ENCODE assay signal across 31 cellular contexts in the genomic region with DNA sequence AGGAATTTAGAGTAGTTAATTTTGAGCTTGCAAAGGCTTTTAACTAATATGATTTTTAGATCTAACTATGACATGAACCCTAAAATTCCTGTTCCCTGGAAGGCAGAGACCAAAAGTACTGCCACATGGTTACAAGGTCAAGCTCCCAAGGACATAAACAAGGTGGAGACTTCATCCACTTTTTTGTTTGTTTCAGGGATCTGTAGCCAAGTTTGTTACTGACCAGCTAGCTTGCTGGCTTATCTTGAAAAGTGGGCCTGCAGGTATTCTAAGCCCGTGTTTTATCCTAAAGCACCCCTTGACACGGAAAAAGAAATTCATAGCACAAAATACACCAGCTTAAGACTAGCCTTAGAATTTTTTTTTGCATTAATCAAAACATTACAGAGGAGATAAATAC.
"Had no signal": no experiment of that assay in that cellular context is flagged by ENCODE, and none has a peak within 500 bp of the region (broad histone marks: within the 10 kb centered on the region; RNA-seq: fewer than 3 reads in every experiment).

No MANE protein-coding gene starts in this region.

- H3K4me3 Mint-ChIP-seq: activated CD4-positive, alpha-beta T cell treated with anti-CD3 and anti-CD28 coated beads, Interleukin-2, amount 10 ng/mL, durations not matched to agents 24 days and 14 days; activated CD8-positive, alpha-beta T cell treated with anti-CD3 and anti-CD28 coated beads for 36 hours; activated naive CD4-positive, alpha-beta T cell treated with anti-CD3 and anti-CD28 coated beads, Interleukin-2, amount 50 U/mL, for 24 hours; T-helper 2 cell treated with Interferon-gamma antibody and Interleukin-4, amounts not matched to agents 5 μg/mL and 100 μg/mL, for 36 hours had no signal

- FAIRE-seq: astrocyte, bronchial epithelial cell, TTC549 had no signal

- H3K27ac Mint-ChIP-seq: activated CD4-positive, alpha-beta T cell treated with anti-CD3 and anti-CD28 coated beads, Interleukin-2, amount 10 ng/mL, durations not matched to agents 24 days and 14 days; activated CD8-positive, alpha-beta T cell treated with anti-CD3 and anti-CD28 coated beads for 36 hours; activated naive CD4-positive, alpha-beta T cell treated with anti-CD3 and anti-CD28 coated beads, Interleukin-2, amount 50 U/mL, for 24 hours; activated T-helper 2 cell treated with anti-CD3 and anti-CD28 coated beads, Interferon-gamma antibody, Interleukin-2, Interleukin-4, amounts not matched to agents 10 μg/mL and 5 μg/mL and 100 μg/mL, durations not matched to agents 14 hours and 24 hours and 36 hours; brain; T-helper 2 cell treated with Interferon-gamma antibody and Interleukin-4, amounts not matched to agents 5 μg/mL and 100 μg/mL, for 36 hours had no signal

- H3K27ac ChIP-seq: adrenal gland, SJCRH30, SK-N-MC had no signal

- H3K4me3 ChIP-seq: adrenal gland, MG63, SJCRH30, SK-N-MC had no signal

- H3K27me3 Mint-ChIP-seq: activated CD4-positive, alpha-beta T cell treated with anti-CD3 and anti-CD28 coated beads, Interleukin-2, amount 10 ng/mL, durations not matched to agents 24 days and 14 days; activated CD8-positive, alpha-beta T cell treated with anti-CD3 and anti-CD28 coated beads for 36 hours; activated naive CD4-positive, alpha-beta T cell treated with anti-CD3 and anti-CD28 coated beads, Interleukin-2, amount 50 U/mL, for 24 hours; brain had no signal

- H3K27me3 ChIP-seq: adrenal gland, MG63, SJCRH30 had no signal

- ATAC-seq: activated CD8-positive, alpha-beta T cell treated with anti-CD3 and anti-CD28 coated beads for 36 hours; Panc1 had no signal

- H3K9me3 Mint-ChIP-seq: activated naive CD4-positive, alpha-beta T cell treated with anti-CD3 and anti-CD28 coated beads, Interleukin-2, amount 50 U/mL, for 24 hours had no signal

- H3K36me3 ChIP-seq: adrenal gland, MG63, SJCRH30 had no signal

- H3K4me1 ChIP-seq: SJCRH30 had no signal

- DNase-seq: activated CD4-positive, alpha-beta T cell treated with anti-CD3 and anti-CD28 coated beads, Interleukin-2, amount 10 ng/mL, durations not matched to agents 24 days and 14 days; activated CD4-positive, alpha-beta T cell treated with anti-CD3 and anti-CD28 coated beads, Interleukin-2, amount 50 U/mL, for 4 hours; activated CD8-positive, alpha-beta T cell treated with anti-CD3 and anti-CD28 coated beads for 36 hours; activated gamma-delta T cell; activated naive CD4-positive, alpha-beta T cell treated with Interleukin-2 at 50 U/mL for 16 hours; activated T-cell treated with anti-CD3 and anti-CD28 coated beads, Interleukin-2, amount 50 U/mL, for 1 hour; adrenal gland; caudate nucleus; Kasumi-1; KG1; MG63; NCI-H1048; NCI-H1105 treated with DMSO at 0.1 percent for 48 hours; NCI-H1436; NCI-H1694; NCI-H1930; NCI-H2081 treated with DMSO at 0.1 percent for 48 hours; NCI-H226; NCI-H446 treated with DMSO at 0.1 percent for 48 hours; NCI-H524; SHP77; SJCRH30 had no signal

- H3K9me3 ChIP-seq: adrenal gland, MG63 had no signal

- H3K4me1 Mint-ChIP-seq: activated CD4-positive, alpha-beta T cell treated with anti-CD3 and anti-CD28 coated beads, Interleukin-2, amount 10 ng/mL, durations not matched to agents 24 days and 14 days; activated naive CD4-positive, alpha-beta T cell treated with anti-CD3 and anti-CD28 coated beads, Interleukin-2, amount 50 U/mL, for 24 hours had no signal
